1 cellular context compared by ENCODE assay signal in genomic region chrX:122703762-122704161, GRCh38.
TF ChIP-seq lines count a peak whose summit lies in the region.

No MANE protein-coding gene starts in this region.

TF ChIP-seq in IMR-90, 13 proteins besides CTCF, POLR2A, EP300 and RAD21:
- TF ChIP-seq CEBPB (IDR thresholded peaks at IDR 0.05; ENCODE audit: low read depth, low read length) (no peak), FOS (IDR thresholded peaks at IDR 0.05; ENCODE audit: low read depth, low read length) (no peak), MAZ (IDR thresholded peaks at IDR 0.05; ENCODE audit: borderline replicate concordance, low read depth, low read length) (no peak), USF2 (IDR thresholded peaks at IDR 0.05; ENCODE audit: low read depth, low read length) (no peak), NFE2L2 (IDR thresholded peaks at IDR 0.05; ENCODE audit: low read depth, low read length) (no peak), SMC3 (IDR thresholded peaks at IDR 0.05; ENCODE audit: low read depth, low read length) (no peak), MXI1 (IDR thresholded peaks at IDR 0.05; ENCODE audit: borderline replicate concordance, low read depth, low read length) (no peak), RCOR1 (IDR thresholded peaks at IDR 0.05; ENCODE audit: insufficient replicate concordance, low read length) (no peak), ELK1 (IDR thresholded peaks at IDR 0.05; ENCODE audit: borderline replicate concordance, low read depth, low read length) (no peak), RFX5 (IDR thresholded peaks at IDR 0.05; ENCODE audit: low read depth, low read length) (no peak), CHD1 (IDR thresholded peaks at IDR 0.05; ENCODE audit: low read depth, low read length) (no peak), MAFK (IDR thresholded peaks at IDR 0.05; ENCODE audit: low read depth, low read length) (no peak)
